Comparison of ENCODE assay signal across 16 cellular contexts in the genomic region with DNA sequence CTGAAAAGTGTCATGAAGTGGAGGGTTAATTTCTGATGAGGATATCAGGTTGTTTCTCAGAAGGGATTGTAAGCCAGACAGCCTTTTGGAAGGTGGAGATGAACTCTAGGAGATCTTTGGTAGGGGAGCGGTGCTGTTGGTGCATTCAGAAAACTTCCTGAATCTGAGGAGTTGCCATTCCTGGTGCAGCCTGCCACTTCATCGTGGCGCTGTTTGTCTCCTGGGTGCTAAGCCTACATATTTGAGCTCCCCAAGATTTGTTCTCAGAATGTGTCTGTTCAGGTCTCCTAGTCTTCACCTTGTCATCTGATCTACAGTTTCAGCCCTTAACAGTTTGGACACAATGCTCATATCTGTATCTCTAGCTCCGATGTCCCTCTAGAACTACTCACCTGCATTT.
DNase-seq lines count a peak whose midpoint lies in the region; ATAC-seq and TF ChIP-seq lines count a peak whose summit lies in the region.
"Had no signal": no experiment of that assay in that cellular context is flagged by ENCODE, and none has a peak within 500 bp of the region (broad histone marks: within the 10 kb centered on the region; RNA-seq: fewer than 3 reads in every experiment).

No MANE protein-coding gene starts in this region.

- ATAC-seq in GM21447 (IDR thresholded peaks at IDR 0.05; ENCODE audit: unreplicated experiment): no peak
- no peak for ATAC-seq in GM18909 (IDR thresholded peaks at IDR 0.05; ENCODE audit: poor library complexity, unreplicated experiment)
- ATAC-seq: activated T-cell treated with anti-CD3 and anti-CD28 coated beads, Interleukin-2, amount 50 U/mL, for 4 hours; mucosa of descending colon had no signal

- TF ChIP-seq CTCF in GM12873 (IDR thresholded peaks at IDR 0.05; ENCODE audit: insufficient read depth, low read depth, low read length, missing control alignments): peak; percentile 41

- peak; percentile 18 for DNase-seq in AG20443 (ENCODE audit: low spot score)
- DNase-seq in NCI-H69 (lab: John Stamatoyannopoulos, UW): peak; percentile 1
- DNase-seq in germinal center (ENCODE audit: low spot score): peak; percentile 9
- DNase-seq in stimulated activated naive CD4-positive, alpha-beta T cell (lab: John Stamatoyannopoulos, UW): no peak
- no peak for DNase-seq in activated CD8-positive, alpha-beta memory T cell treated with anti-CD3 and anti-CD28 coated beads for 24 hours
- DNase-seq: activated CD4-positive, alpha-beta T cell treated with anti-CD3 and anti-CD28 coated beads, Interleukin-2, amount 10 ng/mL, durations not matched to agents 7 days and 5 days; activated T-cell treated with anti-CD3 and anti-CD28 coated beads, Interleukin-2, amount 50 U/mL, for 4 hours; adrenal gland; kidney; mucosa of descending colon; NCI-H1092 treated with DMSO at 0.1 percent for 48 hours; NCI-H2171 treated with DMSO at 0.1 percent for 48 hours; ovary had no signal

Comparison
In these comparisons a context has a peak if more than half of its experiments do, and no peak if none do; other contexts are left out.
1. DNase-seq: peak in AG20443 (single experiment), NCI-H69 (single experiment) and germinal center (single experiment); none in stimulated activated naive CD4-positive, alpha-beta T cell (0 of 6) and activated CD8-positive, alpha-beta memory T cell treated with anti-CD3 and anti-CD28 coated beads for 24 hours (single experiment).